ENCODE assay signal across 17 cellular contexts in genomic region chr13:110944968-110945952, GRCh38. TPM values are rescaled to one million over a fixed set of nuclear protein-coding genes. Genes with fewer than 3 reads are reported as not detected.
DNase-seq lines count a peak whose midpoint lies in the region; ATAC-seq, FAIRE-seq and TF ChIP-seq lines count a peak whose summit lies in the region.
"Had no signal": no experiment of that assay in that cellular context is flagged by ENCODE, and none has a peak within 500 bp of the region (broad histone marks: within the 10 kb centered on the region; RNA-seq: fewer than 3 reads in every experiment).

No MANE protein-coding gene starts in this region.

- H3K4me1 ChIP-seq in BLaER1 treated with 17β-estradiol and CSF1 and Interleukin-3, amounts not matched to agents 10 nM and 100 nM = peaks cover 23 to 53% (median 40%) of the 10 kb centered on the region in 10 experiments
- peaks cover 10 to 68% of the 10 kb centered on the region in 2 experiments for H3K4me1 ChIP-seq in HCT116 (ENCODE audit: control insufficient read depth in 1 of 2, insufficient read depth in 2 of 2, low read length in 2 of 2)
- peaks cover 8% of the 10 kb centered on the region; the same call in 1 of the 2 replicates for H3K4me1 ChIP-seq in GM12878 (ENCODE audit: control insufficient read depth, insufficient read depth, low read length)
- H3K4me1 ChIP-seq in psoas muscle = no peaks in the 10 kb centered on the region
- H3K4me1 ChIP-seq in esophagus muscularis mucosa = peaks cover 0 to 6% (median 2%) of the 10 kb centered on the region in 4 donors
- H3K4me1 ChIP-seq: A549, BE2C had no signal

- H3K9me3 Mint-ChIP-seq in neural crest cell = no peaks in the 10 kb centered on the region
- H3K9me3 Mint-ChIP-seq: CD4-positive, alpha-beta T cell; HFFc6 had no signal

- TF ChIP-seq EP300 in GM12878 (IDR thresholded peaks at IDR 0.05; ENCODE audit: borderline replicate concordance in 1 of 2, control insufficient read depth in 1 of 2, low read depth in 2 of 2, low read length in 2 of 2) = no peak
- no peak for TF ChIP-seq EP300 in esophagus muscularis mucosa (IDR thresholded peaks at IDR 0.05)

- H3K9me3 ChIP-seq in BLaER1 treated with 17β-estradiol and CSF1 and Interleukin-3, amounts not matched to agents 10 nM and 100 nM (replicated peaks in 1 of 11) = peaks cover 19 to 27% (median 21%) of the 10 kb centered on the region in 11 experiments
- H3K9me3 ChIP-seq in HCT116 (ENCODE audit: control insufficient read depth in 1 of 2, insufficient read depth in 1 of 2, low read depth in 1 of 2, low read length in 2 of 2) (no peaks in the 10 kb centered on the region), GM12878 (replicated peaks; ENCODE audit: control insufficient read depth, insufficient read depth, low read length) (no peaks in the 10 kb centered on the region; the same call in 1 of the 3 replicates), psoas muscle (no peaks in the 10 kb centered on the region), esophagus muscularis mucosa (no peaks in the 10 kb centered on the region)
- H3K9me3 ChIP-seq: A549, BE2C had no signal

- RAD21 ChIA-PET in HCT116 (lab: Charles Lee; ENCODE audit: low non-redundant PET in 1 of 2, low total read pairs in 2 of 2, uncharacterized antibody in 2 of 2, unreplicated experiment in 2 of 2) (interaction anchor here (0.7 to 1.9 kb wide), 3 partner anchors 9 to 104 kb away, joined by 3 to 4 read pairs (median 3); no protein-coding TSS in a partner anchor), GM12878 (lab: Charles Lee; ENCODE audit: unreplicated experiment) (interaction anchor here (0.8 to 4.6 kb wide), 7 partner anchors 16 to 123 kb away, joined by 3 to 40 read pairs (median 4); partner anchors contain the start of gene ANKRD10)

- H2AFZ ChIP-seq in HCT116 (ENCODE audit: low read depth, low read length, poor library complexity, severe bottlenecking) (no peak overlapping the region), GM12878 (ENCODE audit: control insufficient read depth, low read depth, low read length) (no peak overlapping the region)

- WGBS in GM12878 (ENCODE audit: insufficient coverage, insufficient replicate concordance, low lambda C conversion rate, missing lambda C conversion rate) = 84% methylated on average over 24 of the region's 24 CpGs
- 92 to 94% (median 93%) methylated on average over 24 of the region's 24 CpGs for WGBS in psoas muscle, 3 donors
- 93% methylated on average over 24 of the region's 24 CpGs for WGBS in esophagus muscularis mucosa

- TF ChIP-seq RAD21 in HCT116 (IDR thresholded peaks at IDR 0.05; ENCODE audit: low read depth) (no peak), GM12878 (IDR thresholded peaks at IDR 0.05; ENCODE audit: insufficient read depth, low read depth, low read length) (no peak)

- no peak overlapping the region for H3K4me3 Mint-ChIP-seq in neural crest cell
- H3K4me3 Mint-ChIP-seq: CD4-positive, alpha-beta T cell had no signal

- no peak for ATAC-seq in HCT116
- no peak for ATAC-seq in GM12878
- ATAC-seq in psoas muscle = no peak
- ATAC-seq in HG02981 (IDR thresholded peaks at IDR 0.05; ENCODE audit: unreplicated experiment) = no peak

- H3K4me2 ChIP-seq in BLaER1 treated with 17β-estradiol and CSF1 and Interleukin-3, amounts not matched to agents 10 nM and 100 nM = peak overlapping the region in 9 of 11 experiments; percentile 18 to 61 (median 33); a peak in 18 of 22 replicates
- H3K4me2 ChIP-seq in HCT116 (ENCODE audit: low read length) (peak overlapping the region; percentile 56), GM12878 (ENCODE audit: control insufficient read depth, insufficient read depth) (no peak overlapping the region)
- H3K4me2 ChIP-seq: A549, KMS-11 had no signal

- no peaks in the 10 kb centered on the region for H3K9me2 ChIP-seq in HCT116 (ENCODE audit: insufficient read depth)

- intact Hi-C loops in HCT116 (cut with micrococcal nuclease) (loop anchor here (1.0 to 10.0 kb wide), 4 partner anchors 105 to 520 kb away; no protein-coding TSS in a partner anchor), GM12878 (cut with micrococcal nuclease; ENCODE audit: unreplicated experiment) (loop anchor here (1.0 kb wide), 1 partner anchor 105 kb away; no protein-coding TSS in a partner anchor), psoas muscle (cut with DNase I) (loop anchor here in 1 of 2 donors (1.0 kb wide), 1 partner anchor 105 kb away; no protein-coding TSS in a partner anchor), esophagus muscularis mucosa (cut with DNase I) (loop anchor here (5.0 kb wide), 1 partner anchor 107 kb away; no protein-coding TSS in a partner anchor)

- no peak for FAIRE-seq in GM12878 (lab: Jason Lieb, UNC)

- no peak overlapping the region for H3K9ac ChIP-seq in BLaER1 treated with 17β-estradiol and CSF1 and Interleukin-3, amounts not matched to agents 10 nM and 100 nM
- H3K9ac ChIP-seq in HCT116 (ENCODE audit: low read length) (peak overlapping the region; percentile 26), GM12878 (ENCODE audit: control insufficient read depth, insufficient read depth, low read length) (no peak overlapping the region)
- H3K9ac ChIP-seq: KMS-11 had no signal

- in situ Hi-C loops in GM12878 (cut with MboI) = no loop called here

- TF ChIP-seq POLR2A in HCT116 (IDR thresholded peaks at IDR 0.05; ENCODE audit: borderline replicate concordance, extremely low read depth, insufficient read depth, insufficient read length) (no peak), GM12878 (IDR thresholded peaks at IDR 0.05; ENCODE audit: low read depth, low read length) (no peak), esophagus muscularis mucosa (IDR thresholded peaks at IDR 0.05; ENCODE audit: low read depth) (no peak)

- H3K27me3 ChIP-seq in BLaER1 treated with 17β-estradiol and CSF1 and Interleukin-3, amounts not matched to agents 10 nM and 100 nM = no peaks in the 10 kb centered on the region
- H3K27me3 ChIP-seq in HCT116 (ENCODE audit: insufficient read depth, low read length) (no peaks in the 10 kb centered on the region), GM12878 (replicated peaks in 1 of 2; ENCODE audit: control insufficient read depth in 2 of 2, insufficient read depth in 2 of 2, low read length in 1 of 2) (no peaks in the 10 kb centered on the region), psoas muscle (ENCODE audit: insufficient read depth in 3 of 3, low read length in 2 of 3) (peaks cover 0 to 2% (median 0%) of the 10 kb centered on the region in 3 donors), esophagus muscularis mucosa (no peaks in the 10 kb centered on the region)

- DNase-seq in HCT116 (ENCODE audit: low read depth, low spot score) = no peak
- DNase-seq in GM12878 (ENCODE audit: low read depth, low spot score) = no peak
- DNase-seq in neural crest cell (ENCODE audit: low read depth, low spot score) = no peak
- no peak for DNase-seq in psoas muscle
- DNase-seq in esophagus muscularis mucosa (ENCODE audit: extremely low spot score) = no peak
- DNase-seq: CD4-positive, alpha-beta T cell; NCI-H2171; NCI-H345; NK-92 treated with Interleukin-12 subunit alpha and Interleukin-12 subunit beta, amount 100 ng/mL, for 24 hours; SIG-M5 had no signal

- peak overlapping the region; percentile 43 for H3K27ac Mint-ChIP-seq in neural crest cell (ENCODE audit: unreplicated experiment)
- H3K27ac Mint-ChIP-seq: CD4-positive, alpha-beta T cell had no signal

- no peak overlapping the region for H3K4me3 ChIP-seq in BLaER1 treated with 17β-estradiol and CSF1 and Interleukin-3, amounts not matched to agents 10 nM and 100 nM
- H3K4me3 ChIP-seq in HCT116 (replicated peaks in 1 of 2; ENCODE audit: low read depth in 1 of 2, low read length in 2 of 2) = no peak overlapping the region
- H3K4me3 ChIP-seq in GM12878 = no peak overlapping the region
- no peak overlapping the region for H3K4me3 ChIP-seq in psoas muscle
- H3K4me3 ChIP-seq in esophagus muscularis mucosa = no peak overlapping the region
- H3K4me3 ChIP-seq: A549 had no signal

- CTCF ChIA-PET in HCT116 (lab: Charles Lee) = interaction anchor here (1.0 to 1.7 kb wide), 4 partner anchors 15 to 122 kb away, joined by 3 to 6 read pairs (median 4); no protein-coding TSS in a partner anchor
- CTCF ChIA-PET in GM12878 (lab: Yijun Ruan, JAX) = interaction anchor here (0.6 to 3.2 kb wide), 12 partner anchors 15 to 489 kb away, joined by 3 to 33 read pairs (median 4); partner anchors contain the start of gene ANKRD10

- H3K79me2 ChIP-seq in HCT116 (ENCODE audit: insufficient read depth, low read length) = no peaks in the 10 kb centered on the region
- no peaks in the 10 kb centered on the region for H3K79me2 ChIP-seq in GM12878 (ENCODE audit: control insufficient read depth, insufficient read depth, low read length)

- H3K4me1 Mint-ChIP-seq in neural crest cell = peaks cover 8% of the 10 kb centered on the region

- H4K20me1 ChIP-seq in BLaER1 treated with 17β-estradiol and CSF1 and Interleukin-3, amounts not matched to agents 10 nM and 100 nM = no peaks in the 10 kb centered on the region
- H4K20me1 ChIP-seq in HCT116 (ENCODE audit: insufficient read depth) = no peaks in the 10 kb centered on the region
- H4K20me1 ChIP-seq in GM12878 (ENCODE audit: control insufficient read depth, insufficient read depth) = no peaks in the 10 kb centered on the region

- H3K27ac ChIP-seq in BLaER1 treated with 17β-estradiol and CSF1 and Interleukin-3, amounts not matched to agents 10 nM and 100 nM = no peak overlapping the region
- H3K27ac ChIP-seq in HCT116 (ENCODE audit: low read depth, low read length) = 0 out of 2 replicates have a peak overlapping the region, but pooled peaks have one; percentile 38
- no peak overlapping the region for H3K27ac ChIP-seq in GM12878 (ENCODE audit: control insufficient read depth, insufficient read depth)
- H3K27ac ChIP-seq in psoas muscle = no peak overlapping the region
- no peak overlapping the region for H3K27ac ChIP-seq in esophagus muscularis mucosa (replicated peaks in 1 of 4)
- H3K27ac ChIP-seq: A549, HL-60, KMS-11 had no signal

- POLR2A ChIA-PET in HCT116 (lab: Charles Lee) (interaction anchor here (0.9 kb wide), 1 partner anchor 36 kb away, joined by 3 read pairs; no protein-coding TSS in a partner anchor), GM12878 (lab: Charles Lee) (no interaction called here)

- no peaks in the 10 kb centered on the region for H3K27me3 Mint-ChIP-seq in neural crest cell (ENCODE audit: low read depth)

- SMC1A ChIA-PET in GM12878 (lab: Charles Lee; ENCODE audit: uncharacterized antibody, unreplicated experiment) = interaction anchor here (0.9 to 3.1 kb wide), 7 partner anchors 30 to 271 kb away, joined by 3 to 28 read pairs (median 5); partner anchors contain the start of gene ANKRD10

- no peak for TF ChIP-seq CTCF in HCT116 (IDR thresholded peaks at IDR 0.05 in 2 of 3, conservative IDR thresholded peaks at IDR 0.05 in 1 of 3; ENCODE audit: borderline replicate concordance in 1 of 3, insufficient read depth in 1 of 3, low read depth in 2 of 3, low read length in 2 of 3)
- TF ChIP-seq CTCF in GM12878 (IDR thresholded peaks at IDR 0.05 in 2 of 3, conservative IDR thresholded peaks at IDR 0.05 in 1 of 3; ENCODE audit: control insufficient read depth in 2 of 3, extremely low read depth in 1 of 3, insufficient read depth in 1 of 3, low read depth in 3 of 3, low read length in 3 of 3) = no peak
- TF ChIP-seq CTCF in neural crest cell (conservative IDR thresholded peaks at IDR 0.05) = no peak
- TF ChIP-seq CTCF in psoas muscle (IDR thresholded peaks at IDR 0.05) = no peak
- TF ChIP-seq CTCF in esophagus muscularis mucosa (IDR thresholded peaks at IDR 0.05) = no peak

- BruUV-seq in HCT116 (replicated peaks; lab: Mats Ljungman, UMichigan) (no TSS peak), GM12878 (replicated peaks; lab: Mats Ljungman, UMichigan) (no TSS peak)

- 0 out of 22 replicates have a peak, but pooled peaks cover 0 to 4% (median 0%) of the 10 kb centered on the region in 11 experiments for H3K36me3 ChIP-seq in BLaER1 treated with 17β-estradiol and CSF1 and Interleukin-3, amounts not matched to agents 10 nM and 100 nM
- H3K36me3 ChIP-seq in HCT116 (ENCODE audit: control insufficient read depth in 1 of 2, insufficient read depth in 2 of 2, low read length in 2 of 2) (0 out of 4 replicates have a peak, but pooled peaks cover 0 to 4% of the 10 kb centered on the region in 2 experiments), GM12878 (ENCODE audit: control insufficient read depth in 2 of 2, insufficient read depth in 2 of 2, low read length in 1 of 2) (no peaks in the 10 kb centered on the region), psoas muscle (ENCODE audit: insufficient read depth in 1 of 2, low read depth in 1 of 2) (no peaks in the 10 kb centered on the region), esophagus muscularis mucosa (no peaks in the 10 kb centered on the region)
- H3K36me3 ChIP-seq: BE2C had no signal

- no peaks in the 10 kb centered on the region for H3K36me3 Mint-ChIP-seq in neural crest cell (ENCODE audit: low read depth)

RNA-seq across cellular contexts. Expression of gene ANKRD10, which starts 30.4 kb away (rescaled TPM):
- total RNA-seq in HCT116 (2021; ENCODE audit: unreplicated experiment) = 173 TPM
- polyA plus RNA-seq in HCT116 (2012) = 96.3 and 102 TPM in 2 replicates
- 583 and 599 TPM in 2 replicates for total RNA-seq in GM12878 (2013; cell fraction: nucleolus; rRNA removed)
- 121 and 123 TPM in 2 replicates for total RNA-seq in GM12878 (2014; rRNA removed)
- total RNA-seq in GM12878 (2014; rRNA removed; fragmentation: Illumina TruSeq; extraction: Trizol) = 99.9 and 134 TPM in 2 replicates
- total RNA-seq in GM12878 (2021) = 82.4 and 99.4 TPM in 2 replicates
- 83.0 TPM for polyA plus RNA-seq in GM12878 (2011; ENCODE audit: low read depth)
- polyA plus RNA-seq in GM12878 (2011; rRNA removed) = 199 and 280 TPM in 2 replicates
- polyA plus RNA-seq in GM12878 (2011; cell fraction: cytosol; rRNA removed) = 62.8 and 75.6 TPM in 2 replicates
- polyA plus RNA-seq in GM12878 (2011; cell fraction: nucleus; rRNA removed) = 410 and 447 TPM in 2 replicates
- polyA plus RNA-seq in GM12878 (2012) = 87.9 and 91.2 TPM in 2 replicates
- 54.8 and 70.4 TPM in 2 replicates for polyA plus RNA-seq in GM12878 (2014; fragmentation: Illumina TruSeq; extraction: Trizol)
- polyA plus RNA-seq in GM12878 (2014; fragmentation: Nextera tagmentation; extraction: Ambion mirVana) = 10 to 100 TPM; 47.1 to 62.3 TPM
- polyA plus RNA-seq in GM12878 (2014; rRNA removed) = 90.2 and 90.8 TPM in 2 replicates
- polyA plus RNA-seq in GM12878 (2016; fragmentation: Nextera tagmentation; extraction: Ambion mirVana) = 100 to 1,000 TPM in 1 of 2 experiments, 10 to 100 TPM in 1; 95.1 to 101 TPM
- polyA minus RNA-seq in GM12878 (2011; rRNA and poly(A)+ RNA removed) = 107 and 137 TPM in 2 replicates
- 87.7 and 99.2 TPM in 2 replicates for polyA minus RNA-seq in GM12878 (2011; cell fraction: cytosol; rRNA and poly(A)+ RNA removed)
- polyA minus RNA-seq in GM12878 (2011; cell fraction: nucleus; rRNA and poly(A)+ RNA removed) = 344 and 435 TPM in 2 replicates
- total RNA-seq in neural crest cell = 194 and 204 TPM in 2 replicates
- 100 to 1,000 TPM; 106 to 225 (median 159) TPM for total RNA-seq in psoas muscle
- 100 to 1,000 TPM in 1 of 3 donors, 10 to 100 TPM in 2; 82.0 to 123 (median 99.3) TPM for polyA plus RNA-seq in psoas muscle
- 100 to 1,000 TPM in 3 of 4 donors, 10 to 100 TPM in 1; 89.6 to 120 (median 110) TPM for total RNA-seq in esophagus muscularis mucosa
